ENCODE assay signal across 8 cellular contexts in the genomic region with DNA sequence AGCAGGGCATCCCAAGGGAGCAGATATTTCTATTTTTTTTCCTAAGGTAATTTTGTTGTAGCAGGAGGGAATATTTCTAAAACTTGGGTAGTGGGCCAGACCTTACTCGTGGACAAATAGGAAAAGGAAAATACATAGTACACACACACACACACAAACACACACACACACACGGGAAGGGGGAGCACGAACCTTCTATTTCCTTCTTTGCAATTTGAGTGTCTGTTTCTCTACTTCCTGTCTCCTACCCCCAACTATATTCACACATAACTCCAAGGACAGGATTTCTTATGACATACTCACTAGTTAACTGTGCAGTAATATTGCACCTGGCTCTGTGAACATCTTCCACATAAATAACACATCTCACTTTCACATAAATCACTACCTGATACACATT. TPM values are rescaled to one million over a fixed set of nuclear protein-coding genes. Genes with fewer than 3 reads are reported as not detected.
DNase-seq lines count a peak whose midpoint lies in the region; ATAC-seq and TF ChIP-seq lines count a peak whose summit lies in the region.

No MANE protein-coding gene starts in this region.

- WGBS in lung, 2 donors, result 0 to 1% methylated on average over 3 of the region's 3 CpGs
- 0 to 1% methylated on average over 3 of the region's 3 CpGs for WGBS in upper lobe of left lung, 2 donors

- peak overlapping the region; percentile 53 for H3K27ac Mint-ChIP-seq in activated naive CD4-positive, alpha-beta T cell treated with anti-CD3 and anti-CD28 coated beads, Interleukin-2, amount 50 U/mL, for 24 hours
- peak overlapping the region; percentile 96 for H3K27ac Mint-ChIP-seq in activated naive CD8-positive, alpha-beta T cell

- H3K36me3 Mint-ChIP-seq in activated naive CD4-positive, alpha-beta T cell treated with anti-CD3 and anti-CD28 coated beads, Interleukin-2, amount 50 U/mL, for 24 hours, result no peaks in the 10 kb centered on the region
- H3K36me3 Mint-ChIP-seq in activated naive CD8-positive, alpha-beta T cell, result no peaks in the 10 kb centered on the region

- no peak overlapping the region for H3K4me3 ChIP-seq in lung
- peak overlapping the region in 2 of 4 donors; percentile 64 to 70 for H3K4me3 ChIP-seq in upper lobe of left lung

- no peak for DNase-seq in activated naive CD4-positive, alpha-beta T cell (lab: John Stamatoyannopoulos, UW)
- DNase-seq in lung (ENCODE audit: low spot score) (no peak), upper lobe of left lung (no peak), HuH-7 (ENCODE audit: low spot score) (no peak), glomerular visceral epithelial cell (ENCODE audit: extremely low spot score) (no peak)

- H3K27me3 ChIP-seq in lung (ENCODE audit: control insufficient read depth, insufficient read depth) (no peaks in the 10 kb centered on the region), upper lobe of left lung (no peaks in the 10 kb centered on the region)

- H3K36me3 ChIP-seq in lung (ENCODE audit: control insufficient read depth in 2 of 2, insufficient read depth in 2 of 2, low read length in 2 of 2), result peaks cover 0 to 7% of the 10 kb centered on the region in 2 donors
- H3K36me3 ChIP-seq in upper lobe of left lung, result peaks cover 6 to 9% (median 7%) of the 10 kb centered on the region in 4 donors

- H3K4me1 ChIP-seq in lung (ENCODE audit: control insufficient read depth in 2 of 2, insufficient read depth in 2 of 2, low read length in 2 of 2), result peaks cover 0 to 39% of the 10 kb centered on the region in 2 donors
- peaks cover 62 to 75% (median 68%) of the 10 kb centered on the region in 4 donors for H3K4me1 ChIP-seq in upper lobe of left lung

- peaks cover 65% of the 10 kb centered on the region for H3K4me1 Mint-ChIP-seq in activated naive CD4-positive, alpha-beta T cell treated with anti-CD3 and anti-CD28 coated beads, Interleukin-2, amount 50 U/mL, for 24 hours
- H3K4me1 Mint-ChIP-seq in activated naive CD8-positive, alpha-beta T cell (ENCODE audit: low read depth), result peaks cover 63% of the 10 kb centered on the region

- peak overlapping the region; percentile 88 for H3K4me3 Mint-ChIP-seq in activated naive CD4-positive, alpha-beta T cell treated with anti-CD3 and anti-CD28 coated beads, Interleukin-2, amount 50 U/mL, for 24 hours
- peak overlapping the region; percentile 91 for H3K4me3 Mint-ChIP-seq in activated naive CD8-positive, alpha-beta T cell

- ATAC-seq in lung (ENCODE audit: insufficient read depth, low FRiP score) (no peak), upper lobe of left lung (ENCODE audit: low FRiP score in 2 of 2) (no peak), HG03095 (IDR thresholded peaks at IDR 0.05; ENCODE audit: unreplicated experiment) (no peak)

- H3K27ac ChIP-seq in lung (ENCODE audit: low read depth in 1 of 2, low read length in 1 of 2), result peak overlapping the region; percentile 4 to 87
- peak overlapping the region; percentile 82 to 99 (median 96) for H3K27ac ChIP-seq in upper lobe of left lung

- H3K9me3 ChIP-seq in lung (ENCODE audit: control insufficient read depth in 2 of 2, insufficient read depth in 1 of 2, low read length in 1 of 2), result no peaks in the 10 kb centered on the region
- H3K9me3 ChIP-seq in upper lobe of left lung, result no peaks in the 10 kb centered on the region

- no peaks in the 10 kb centered on the region for H3K27me3 Mint-ChIP-seq in activated naive CD4-positive, alpha-beta T cell treated with anti-CD3 and anti-CD28 coated beads, Interleukin-2, amount 50 U/mL, for 24 hours
- H3K27me3 Mint-ChIP-seq in activated naive CD8-positive, alpha-beta T cell, result no peaks in the 10 kb centered on the region

- TF ChIP-seq EP300 in upper lobe of left lung (IDR thresholded peaks at IDR 0.05), result no peak

- H3K9me3 Mint-ChIP-seq in activated naive CD4-positive, alpha-beta T cell treated with anti-CD3 and anti-CD28 coated beads, Interleukin-2, amount 50 U/mL, for 24 hours, result no peaks in the 10 kb centered on the region
- H3K9me3 Mint-ChIP-seq in activated naive CD8-positive, alpha-beta T cell (ENCODE audit: low read depth), result no peaks in the 10 kb centered on the region

- TF ChIP-seq CTCF in lung (IDR thresholded peaks at IDR 0.05; ENCODE audit: control extremely low read depth, extremely low read depth) (no peak), upper lobe of left lung (IDR thresholded peaks at IDR 0.05) (no peak)

- no peak for TF ChIP-seq POLR2A in upper lobe of left lung (IDR thresholded peaks at IDR 0.05)

RNA-seq across cellular contexts. Expression of gene LDB1, which starts 4.4 kb away (rescaled TPM):
- total RNA-seq in lung (10 to 100 TPM; 44.9 to 81.6 TPM), upper lobe of left lung (100 to 1,000 TPM in 1 of 6 donors, 10 to 100 TPM in 5; 31.5 to 243 (median 54.9) TPM)
- polyA plus RNA-seq in lung, result 10 to 100 TPM; 28.6 to 33.8 TPM

RNA-seq across cellular contexts. Expression of gene PPRC1, which starts 17.1 kb away (rescaled TPM):
- total RNA-seq in lung, result 10 to 100 TPM; 19.3 to 42.1 TPM
- 10 to 100 TPM; 25.0 to 28.0 TPM for polyA plus RNA-seq in lung
- 10 to 100 TPM; 29.3 to 57.6 (median 40.3) TPM for total RNA-seq in upper lobe of left lung

RNA-seq across cellular contexts. Expression of gene NOLC1, which starts 36.4 kb away (rescaled TPM):
- total RNA-seq in lung (10 to 100 TPM; 30.9 to 42.4 TPM), upper lobe of left lung (10 to 100 TPM; 21.4 to 72.8 (median 44.3) TPM)
- 10 to 100 TPM; 21.8 to 60.9 TPM for polyA plus RNA-seq in lung

RNA-seq across cellular contexts. Expression of gene HPS6, which starts 50.6 kb away (rescaled TPM):
- total RNA-seq in lung, result 10 to 100 TPM; 11.7 to 28.2 TPM
- polyA plus RNA-seq in lung, result 10 to 100 TPM; 10.8 to 20.9 TPM
- total RNA-seq in upper lobe of left lung, result 10 to 100 TPM; 20.2 to 39.2 (median 30.1) TPM

RNA-seq across cellular contexts. Expression of gene ARMH3, which starts 59.8 kb away (rescaled TPM):
- total RNA-seq in lung (10 to 100 TPM; 23.6 to 23.7 TPM), upper lobe of left lung (10 to 100 TPM; 14.4 to 39.8 (median 25.5) TPM)
- polyA plus RNA-seq in lung, result 10 to 100 TPM; 14.7 to 17.6 TPM
